1 cellular context compared by ENCODE assay signal in genomic region chr4:157013656-157014055, GRCh38.
TF ChIP-seq lines count a peak whose summit lies in the region.

No MANE protein-coding gene starts in this region.

TF ChIP-seq in H1, 55 proteins besides CTCF, POLR2A, EP300 and RAD21:
- TF ChIP-seq SIN3A (conservative IDR thresholded peaks at IDR 0.05 in 1 of 2, IDR thresholded peaks at IDR 0.05 in 1 of 2; ENCODE audit: low read depth in 1 of 2, low read length in 2 of 2) (no peak), EGR1 (IDR thresholded peaks at IDR 0.05; ENCODE audit: borderline replicate concordance, low read depth, low read length) (no peak), CEBPB (IDR thresholded peaks at IDR 0.05; ENCODE audit: low read depth, low read length) (no peak), ZNF274 (IDR thresholded peaks at IDR 0.05; ENCODE audit: borderline replicate concordance, extremely low read depth, low read length) (no peak), GTF2F1 (IDR thresholded peaks at IDR 0.05; ENCODE audit: borderline replicate concordance, low read depth, low read length) (no peak)
